Comparison of ENCODE assay signal across 20 cellular contexts in the genomic region with DNA sequence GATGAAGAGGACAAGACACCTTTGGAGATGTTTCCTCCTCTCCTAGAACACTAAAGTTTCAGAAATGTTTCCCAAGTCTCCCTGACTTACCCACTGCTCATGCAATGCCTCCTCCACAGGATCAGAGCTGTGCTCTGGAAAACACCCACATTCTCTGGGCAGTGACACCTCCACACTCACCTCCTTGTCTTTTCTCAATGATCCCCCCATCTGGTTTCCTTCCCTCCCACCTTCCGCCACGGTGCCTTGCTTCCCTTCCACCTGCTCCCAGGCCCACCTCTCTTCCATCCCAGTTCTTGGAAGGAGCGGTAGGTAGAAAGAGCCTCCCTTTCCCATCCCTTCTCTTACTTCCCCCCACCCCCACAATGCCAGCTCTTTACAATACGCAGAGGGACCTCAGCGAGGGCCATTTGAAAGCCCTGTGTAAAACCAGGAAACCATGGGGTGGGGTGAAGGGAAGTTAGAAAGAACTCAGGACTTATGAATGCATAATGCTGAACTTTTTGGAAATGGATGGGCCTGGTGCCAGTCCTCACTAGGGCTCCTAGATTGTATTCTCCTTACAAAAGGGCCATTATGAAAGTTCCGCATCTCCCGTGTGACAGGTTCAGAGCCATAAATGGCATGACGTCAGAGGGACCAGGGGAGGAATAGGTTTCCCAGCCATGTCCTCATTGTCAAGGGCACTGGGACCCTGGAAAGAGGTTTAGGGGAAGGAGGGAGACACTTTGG. TPM values are rescaled to one million over a fixed set of nuclear protein-coding genes. Genes with fewer than 3 reads are reported as not detected.
DNase-seq lines count a peak whose midpoint lies in the region; ATAC-seq and TF ChIP-seq lines count a peak whose summit lies in the region.
"Had no signal": no experiment of that assay in that cellular context is flagged by ENCODE, and none has a peak within 500 bp of the region (broad histone marks: within the 10 kb centered on the region; RNA-seq: fewer than 3 reads in every experiment).

No MANE protein-coding gene starts in this region.

- H3K4me3 ChIP-seq in heart left ventricle (no peak overlapping the region), HEK293 (ENCODE audit: low read depth, low read length) (no peak overlapping the region), sigmoid colon (no peak overlapping the region), OCI-LY7 (ENCODE audit: low read depth, low read length, poor library complexity, severe bottlenecking) (no peak overlapping the region)
- H3K4me3 ChIP-seq: BLaER1 treated with 17β-estradiol and CSF1 and Interleukin-3, amounts not matched to agents 10 nM and 100 nM had no signal

- H3K9me3 Mint-ChIP-seq in chondrocyte (ENCODE audit: low read depth), result no peaks in the 10 kb centered on the region

- H3K4me3 Mint-ChIP-seq in chondrocyte (ENCODE audit: unreplicated experiment), result no peak overlapping the region
- H3K4me3 Mint-ChIP-seq: CD4-positive, alpha-beta memory T cell had no signal

- H3K79me2 ChIP-seq in OCI-LY7 (ENCODE audit: insufficient read depth, low read depth, low read length), result no peaks in the 10 kb centered on the region

- intact Hi-C loops in heart left ventricle (cut with DNase I) (no loop called here), Right ventricle myocardium inferior (cut with DNase I) (no loop called here), sigmoid colon (cut with DNase I) (no loop called here), OCI-LY7 (cut with micrococcal nuclease; ENCODE audit: unreplicated experiment) (no loop called here)

- peak overlapping the region; percentile 89 for H3K27ac Mint-ChIP-seq in chondrocyte (ENCODE audit: unreplicated experiment)
- H3K27ac Mint-ChIP-seq: CD4-positive, alpha-beta memory T cell had no signal

- WGBS in heart left ventricle, 4 donors, result 62 to 68% (median 65%) methylated on average over 8 of the region's 8 CpGs
- WGBS in sigmoid colon, 2 donors, result 67 to 79% methylated on average over 8 of the region's 8 CpGs

- H3K27me3 Mint-ChIP-seq in chondrocyte (ENCODE audit: low read depth), result no peaks in the 10 kb centered on the region

- peak in 3 of 4 donors; percentile 36 to 63 (median 50) for ATAC-seq in heart left ventricle
- no peak for ATAC-seq in Right ventricle myocardium inferior
- ATAC-seq in GM19452 (IDR thresholded peaks at IDR 0.05; ENCODE audit: unreplicated experiment), result no peak

- TF ChIP-seq CTCF in heart left ventricle (IDR thresholded peaks at IDR 0.05), result no peak
- no peak for TF ChIP-seq CTCF in HEK293 (tag by site-specific recombination; IDR thresholded peaks at IDR 0.05)
- TF ChIP-seq CTCF in chondrocyte (IDR thresholded peaks at IDR 0.05), result no peak
- no peak for TF ChIP-seq CTCF in sigmoid colon (IDR thresholded peaks at IDR 0.05)
- TF ChIP-seq CTCF in OCI-LY7 (conservative IDR thresholded peaks at IDR 0.05; ENCODE audit: low read length), result no peak

- CTCF ChIA-PET in HEK293 (lab: Yijun Ruan, JAX), result no interaction called here
- CTCF ChIA-PET in OCI-LY7 (lab: Charles Lee; ENCODE audit: unreplicated experiment), result no interaction called here

- DNase-seq in heart left ventricle (peak in 2 of 5 donors; percentile 46 to 47), Right ventricle myocardium inferior (ENCODE audit: missing footprints) (no peak), chondrocyte (ENCODE audit: low spot score) (no peak), sigmoid colon (peak; percentile 67), OCI-LY7 (ENCODE audit: low spot score) (no peak), cortex of kidney (lab: John Stamatoyannopoulos, UW) (no peak)
- DNase-seq: 8988T; CD4-positive, alpha-beta memory T cell; DMS153; GDM1; Kasumi-1; NCI-H1694; NCI-H2081; NCI-H2171 treated with DMSO at 0.1 percent for 48 hours; NCI-H524 treated with DMSO at 0.1 percent for 48 hours; NCI-H82; OCI-M1 had no signal

- no peaks in the 10 kb centered on the region for H3K9me2 ChIP-seq in OCI-LY7 (ENCODE audit: insufficient read depth, low read length)

- H3K4me1 ChIP-seq in heart left ventricle, result peaks cover 0 to 27% (median 0%) of the 10 kb centered on the region in 12 donors
- no peaks in the 10 kb centered on the region for H3K4me1 ChIP-seq in HEK293 (ENCODE audit: control insufficient read depth, insufficient read depth, low read length)
- peaks cover 0 to 11% (median 2%) of the 10 kb centered on the region in 4 donors for H3K4me1 ChIP-seq in sigmoid colon
- no peaks in the 10 kb centered on the region for H3K4me1 ChIP-seq in OCI-LY7 (ENCODE audit: insufficient read depth, low read length, poor library complexity, severe bottlenecking)

- H3K27ac ChIP-seq in heart left ventricle (peak overlapping the region in 3 of 12 donors; percentile 33 to 68 (median 65)), HEK293 (ENCODE audit: extremely low read depth, low read depth, low read length) (no peak overlapping the region), sigmoid colon (peak overlapping the region in 2 of 4 donors; percentile 6 to 29), OCI-LY7 (ENCODE audit: low read depth, low read length, poor library complexity, severe bottlenecking) (no peak overlapping the region)
- H3K27ac ChIP-seq: BLaER1 treated with 17β-estradiol and CSF1 and Interleukin-3, amounts not matched to agents 10 nM and 100 nM had no signal

- TF ChIP-seq EP300 in sigmoid colon (IDR thresholded peaks at IDR 0.05), result no peak

- no peak overlapping the region for H2AFZ ChIP-seq in OCI-LY7 (ENCODE audit: low read length)

- H3K4me1 Mint-ChIP-seq in chondrocyte (ENCODE audit: low read depth), result peaks cover 81% of the 10 kb centered on the region

- POLR2A ChIA-PET in HEK293 (lab: Yijun Ruan, JAX) (interaction anchor here (0.6 kb wide), 1 partner anchor 106 kb away, joined by 3 read pairs; no protein-coding TSS in a partner anchor), OCI-LY7 (lab: Charles Lee) (interaction anchor here (1.3 kb wide), 1 partner anchor 18 kb away, joined by 3 read pairs; no protein-coding TSS in a partner anchor)

- H3K36me3 Mint-ChIP-seq in chondrocyte (ENCODE audit: low read depth), result peaks cover 67% of the 10 kb centered on the region
- H3K36me3 Mint-ChIP-seq: CD4-positive, alpha-beta memory T cell had no signal

- H3K4me2 ChIP-seq in OCI-LY7 (ENCODE audit: low read length), result no peak overlapping the region
- H3K4me2 ChIP-seq: BLaER1 treated with 17β-estradiol and CSF1 and Interleukin-3, amounts not matched to agents 10 nM and 100 nM had no signal

- BruUV-seq in OCI-LY7 (replicated peaks; lab: Mats Ljungman, UMichigan), result no TSS peak

- H3K9me3 ChIP-seq in heart left ventricle, result no peaks in the 10 kb centered on the region
- no peaks in the 10 kb centered on the region for H3K9me3 ChIP-seq in HEK293 (ENCODE audit: control insufficient read depth, insufficient read depth, low read depth, low read length)
- no peaks in the 10 kb centered on the region for H3K9me3 ChIP-seq in sigmoid colon
- H3K9me3 ChIP-seq in OCI-LY7 (ENCODE audit: low read length), result no peaks in the 10 kb centered on the region
- H3K9me3 ChIP-seq: BLaER1 treated with 17β-estradiol and CSF1 and Interleukin-3, amounts not matched to agents 10 nM and 100 nM had no signal

- H4K20me1 ChIP-seq in OCI-LY7 (ENCODE audit: insufficient read depth, low read length), result no peaks in the 10 kb centered on the region
- H4K20me1 ChIP-seq: BLaER1 treated with 17β-estradiol and CSF1 and Interleukin-3, amounts not matched to agents 10 nM and 100 nM had no signal

- no peak for TF ChIP-seq POLR2A in heart left ventricle (IDR thresholded peaks at IDR 0.05)
- TF ChIP-seq POLR2A in sigmoid colon (IDR thresholded peaks at IDR 0.05), result no peak

- H3K36me3 ChIP-seq in heart left ventricle, result peaks cover 0 to 57% (median 4%) of the 10 kb centered on the region in 9 donors
- peaks cover 0 to 18% of the 10 kb centered on the region in 2 experiments; a peak in 1 of 3 replicates for H3K36me3 ChIP-seq in HEK293 (ENCODE audit: control insufficient read depth in 2 of 2, insufficient read depth in 1 of 2, low read length in 2 of 2)
- H3K36me3 ChIP-seq in sigmoid colon, result peaks cover 0 to 37% (median 20%) of the 10 kb centered on the region in 4 donors
- H3K36me3 ChIP-seq in OCI-LY7 (ENCODE audit: insufficient read depth, low read length), result no peaks in the 10 kb centered on the region
- H3K36me3 ChIP-seq: BLaER1 treated with 17β-estradiol and CSF1 and Interleukin-3, amounts not matched to agents 10 nM and 100 nM had no signal

- H3K27me3 ChIP-seq in heart left ventricle (no peaks in the 10 kb centered on the region), sigmoid colon (no peaks in the 10 kb centered on the region)
- H3K27me3 ChIP-seq: BLaER1 treated with 17β-estradiol and CSF1 and Interleukin-3, amounts not matched to agents 10 nM and 100 nM had no signal

TF ChIP-seq in HEK293, 187 proteins besides CTCF, POLR2A, EP300 and RAD21:
- TF ChIP-seq, protein P1, sequence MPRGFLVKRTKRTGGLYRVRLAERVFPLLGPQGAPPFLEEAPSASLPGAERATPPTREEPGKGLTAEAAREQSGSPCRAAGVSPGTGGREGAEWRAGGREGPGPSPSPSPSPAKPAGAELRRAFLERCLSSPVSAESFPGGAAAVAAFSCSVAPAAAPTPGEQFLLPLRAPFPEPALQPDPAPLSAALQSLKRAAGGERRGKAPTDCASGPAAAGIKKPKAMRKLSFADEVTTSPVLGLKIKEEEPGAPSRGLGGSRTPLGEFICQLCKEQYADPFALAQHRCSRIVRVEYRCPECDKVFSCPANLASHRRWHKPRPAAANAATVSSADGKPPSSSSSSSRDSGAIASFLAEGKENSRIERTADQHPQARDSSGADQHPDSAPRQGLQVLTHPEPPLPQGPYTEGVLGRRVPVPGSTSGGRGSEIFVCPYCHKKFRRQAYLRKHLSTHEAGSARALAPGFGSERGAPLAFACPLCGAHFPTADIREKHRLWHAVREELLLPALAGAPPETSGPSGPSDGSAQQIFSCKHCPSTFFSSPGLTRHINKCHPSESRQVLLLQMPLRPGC (tag by site-specific recombination; IDR thresholded peaks at IDR 0.05), result no peak
- TF ChIP-seq ZNF561 (tag by site-specific recombination; IDR thresholded peaks at IDR 0.05; ENCODE audit: borderline replicate concordance) (no peak), ZNF350 (tag by site-specific recombination; IDR thresholded peaks at IDR 0.05) (no peak), WT1 (tag by site-specific recombination; IDR thresholded peaks at IDR 0.05) (no peak), ZIC2 (tag by site-specific recombination; IDR thresholded peaks at IDR 0.05) (no peak), ZFHX2 (tag by site-specific recombination; conservative IDR thresholded peaks at IDR 0.05) (peak; percentile 77), EGR2 (tag by site-specific recombination; IDR thresholded peaks at IDR 0.05; ENCODE audit: low read depth) (peak; percentile 68)

RNA-seq across cellular contexts. Expression of a gene that starts 12.8 kb away (rescaled TPM):
- total RNA-seq in heart left ventricle (100 to 1,000 TPM in 1 of 9 donors, 10 to 100 TPM in 8; 26.6 to 129 (median 40.3) TPM), Right ventricle myocardium inferior (85.3 TPM), chondrocyte (1,189 to 1,311 TPM (median 1,232 TPM) in 3 replicates), sigmoid colon (100 to 1,000 TPM in 2 of 4 donors, 10 to 100 TPM in 2; 91.8 to 253 (median 103) TPM), OCI-LY7 (2022) (0.74 and 0.91 TPM in 2 replicates)
- polyA plus RNA-seq in heart left ventricle (10 to 100 TPM; 26.0 to 33.3 TPM), sigmoid colon (10 to 100 TPM in 2 of 3 donors, 1 to 10 TPM in 1; 3.0 to 25.8 (median 19.5) TPM)
- total RNA-seq in OCI-LY7 (2014; rRNA removed; shearing (Covaris generic)), result 1.1 and 2.3 TPM in 2 replicates

Comparison
In these comparisons a context has a peak if more than half of its experiments do, and no peak if none do; other contexts are left out.
1. ATAC-seq: peak in heart left ventricle (3 of 4); none in Right ventricle myocardium inferior (single experiment) and GM19452 (single experiment).
2. RNA of a gene that starts 12.8 kb away (total RNA-seq): 1,189 to 1,311 TPM in chondrocyte, 91.8 to 253 TPM in sigmoid colon, 85.3 TPM in Right ventricle myocardium inferior (single experiment) and 26.6 to 129 TPM in heart left ventricle; 0.74 to 2.3 TPM in OCI-LY7; every median in the first group is over 4 times any median in the second.